Comparison of ENCODE assay signal across 22 cellular contexts in the genomic region with DNA sequence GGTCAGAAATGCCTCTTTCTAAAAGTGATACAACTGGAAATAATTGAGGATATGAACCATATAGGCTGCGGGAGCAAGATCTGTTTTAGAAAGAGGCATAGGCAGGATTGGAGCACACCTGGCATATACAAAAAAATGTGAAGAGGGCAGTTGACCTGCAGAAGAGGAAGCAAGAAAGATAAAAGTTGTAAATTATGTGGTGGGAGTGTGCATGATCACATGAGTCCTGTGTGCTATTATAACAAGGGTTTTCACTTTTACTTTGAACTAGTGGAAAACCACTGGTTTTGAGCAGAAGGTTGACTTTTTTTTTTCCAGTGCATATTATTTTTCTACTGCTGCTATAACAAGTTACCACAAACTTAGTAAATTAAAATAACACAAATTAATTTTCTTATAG.
DNase-seq lines count a peak whose midpoint lies in the region; ATAC-seq and TF ChIP-seq lines count a peak whose summit lies in the region.
"Had no signal": no experiment of that assay in that cellular context is flagged by ENCODE, and none has a peak within 500 bp of the region (broad histone marks: within the 10 kb centered on the region; RNA-seq: fewer than 3 reads in every experiment).

No MANE protein-coding gene starts in this region.

- no peak overlapping the region for H2AK5ac ChIP-seq in trophoblast cell (ENCODE audit: low read length)

- H3K18ac ChIP-seq in trophoblast cell (ENCODE audit: low read length), result no peak overlapping the region

- no peaks in the 10 kb centered on the region for H3K79me2 ChIP-seq in trophoblast cell (ENCODE audit: control insufficient read depth, insufficient read depth, low read length, poor library complexity)

- H3K4me3 Mint-ChIP-seq in endodermal cell, result no peak overlapping the region
- H3K4me3 Mint-ChIP-seq: CD4-positive, CD25-positive, alpha-beta regulatory T cell; H9; natural killer cell treated with Interleukin-12 subunit alpha and Interleukin-12 subunit beta and Interleukin-15 and Interleukin-18, amount 100 ng/mL, for 72 hours had no signal

- H3K36me3 ChIP-seq in trophoblast cell (ENCODE audit: control insufficient read depth in 1 of 2, insufficient read depth in 2 of 2, low read length in 2 of 2) (no peaks in the 10 kb centered on the region), endodermal cell (ENCODE audit: control insufficient read depth, insufficient read depth, low read length) (no peaks in the 10 kb centered on the region)
- H3K36me3 ChIP-seq: gastrocnemius medialis, stomach, upper lobe of right lung had no signal

- no peak for DNase-seq in activated CD8-positive, alpha-beta memory T cell treated with anti-CD3 and anti-CD28 coated beads, Interleukin-2, amount 50 U/mL, for 4 hours
- DNase-seq in trophoblast cell (no peak), endodermal cell (no peak)
- no peak for DNase-seq in stimulated activated naive CD8-positive, alpha-beta T cell treated with anti-CD3 and anti-CD28 coated beads, Interleukin-15, Interleukin-2, amounts not matched to agents 100 U/mL and 50 U/mL, for 24 hours
- DNase-seq: activated CD4-positive, CD25-positive, alpha-beta regulatory T cell; CD4-positive, CD25-positive, alpha-beta regulatory T cell; gastrocnemius medialis; H9; Karpas-422; mesendoderm; NCI-H1092 treated with DMSO at 0.1 percent for 48 hours; NCI-H2107; NCI-H526 treated with DMSO at 0.1 percent for 48 hours; stimulated activated CD4-positive, alpha-beta T cell treated with anti-CD3 and anti-CD28 coated beads, Interleukin-1b, Interleukin-23, amount 100 ng/mL, for 48 hours; stomach; upper lobe of right lung had no signal

- H3K4ac ChIP-seq in trophoblast cell (ENCODE audit: low read depth, low read length), result no peak overlapping the region

- peak; percentile 80 for ATAC-seq in GM18505 (IDR thresholded peaks at IDR 0.05; ENCODE audit: unreplicated experiment)
- ATAC-seq in GM19463 (IDR thresholded peaks at IDR 0.05; ENCODE audit: unreplicated experiment), result peak; percentile 88
- ATAC-seq in HG02938 (IDR thresholded peaks at IDR 0.05; ENCODE audit: unreplicated experiment), result peak; percentile 81
- ATAC-seq in HG03520 (IDR thresholded peaks at IDR 0.05; ENCODE audit: unreplicated experiment), result peak; percentile 72
- ATAC-seq in stimulated activated naive CD8-positive, alpha-beta T cell treated with anti-CD3 and anti-CD28 coated beads, Interleukin-15, Interleukin-2, amounts not matched to agents 100 U/mL and 50 U/mL, for 24 hours, result no peak
- ATAC-seq: gastrocnemius medialis; natural killer cell treated with Interleukin-12 subunit alpha and Interleukin-12 subunit beta and Interleukin-15 and Interleukin-18, amount 100 ng/mL, for 72 hours; Panc1; upper lobe of right lung had no signal

- H2AFZ ChIP-seq in trophoblast cell (ENCODE audit: insufficient read depth, low read length, poor library complexity), result no peak overlapping the region

- H3K9me3 Mint-ChIP-seq in endodermal cell, result no peaks in the 10 kb centered on the region
- H3K9me3 Mint-ChIP-seq: H9 had no signal

- H3K23ac ChIP-seq in trophoblast cell (ENCODE audit: low read length), result no peak overlapping the region

- no CpG with 5 or more reads among the region's 1 CpG for WGBS in trophoblast cell (ENCODE audit: extremely low coverage, insufficient coverage, insufficient read length)
- 98 to 100% methylated on average over 1 of the region's 1 CpG for WGBS in endodermal cell (ENCODE audit: insufficient coverage in 1 of 2, insufficient read length in 1 of 2), 2 experiments

- H3K27me3 Mint-ChIP-seq in endodermal cell (ENCODE audit: insufficient read depth), result no peaks in the 10 kb centered on the region
- H3K27me3 Mint-ChIP-seq: CD4-positive, CD25-positive, alpha-beta regulatory T cell; natural killer cell treated with Interleukin-12 subunit alpha and Interleukin-12 subunit beta and Interleukin-15 and Interleukin-18, amount 100 ng/mL, for 72 hours had no signal

- no peak overlapping the region for H3K27ac ChIP-seq in trophoblast cell (ENCODE audit: low read depth, low read length)
- no peak overlapping the region for H3K27ac ChIP-seq in endodermal cell (ENCODE audit: low read depth, low read length)
- H3K27ac ChIP-seq: gastrocnemius medialis, stomach, upper lobe of right lung had no signal

- H3K9me3 ChIP-seq in trophoblast cell (ENCODE audit: insufficient read depth, low read depth, low read length), result no peaks in the 10 kb centered on the region
- no peaks in the 10 kb centered on the region for H3K9me3 ChIP-seq in endodermal cell (ENCODE audit: control insufficient read depth, low read length)
- H3K9me3 ChIP-seq: gastrocnemius medialis, upper lobe of right lung had no signal

- H3K9ac ChIP-seq in trophoblast cell (ENCODE audit: low read length) (no peak overlapping the region), endodermal cell (ENCODE audit: extremely low read depth, low read length, poor library complexity, severe bottlenecking) (no peak overlapping the region)

- no peak overlapping the region for H2BK12ac ChIP-seq in trophoblast cell (ENCODE audit: low read length)

- no peak overlapping the region for H3K4me2 ChIP-seq in trophoblast cell (ENCODE audit: low read length)

- no peaks in the 10 kb centered on the region for H3K4me1 ChIP-seq in trophoblast cell (ENCODE audit: control insufficient read depth in 1 of 2, insufficient read depth in 2 of 2, low read length in 2 of 2)
- H3K4me1 ChIP-seq in endodermal cell (ENCODE audit: control insufficient read depth, insufficient read depth, low read length), result no peaks in the 10 kb centered on the region
- H3K4me1 ChIP-seq: gastrocnemius medialis, stomach, upper lobe of right lung had no signal

- H3K27me3 ChIP-seq in trophoblast cell (ENCODE audit: insufficient read depth, low read length), result no peaks in the 10 kb centered on the region
- no peaks in the 10 kb centered on the region for H3K27me3 ChIP-seq in endodermal cell (ENCODE audit: control insufficient read depth, insufficient read depth, low read length, poor library complexity, severe bottlenecking)
- H3K27me3 ChIP-seq: gastrocnemius medialis, stomach, upper lobe of right lung had no signal

- H3K27ac Mint-ChIP-seq in endodermal cell, result no peak overlapping the region
- H3K27ac Mint-ChIP-seq: CD4-positive, CD25-positive, alpha-beta regulatory T cell; H9; natural killer cell treated with Interleukin-12 subunit alpha and Interleukin-12 subunit beta and Interleukin-15 and Interleukin-18, amount 100 ng/mL, for 72 hours had no signal

- no peak overlapping the region for H3K14ac ChIP-seq in trophoblast cell (ENCODE audit: low read length)

- H2BK5ac ChIP-seq in trophoblast cell (ENCODE audit: low read depth, low read length, poor library complexity), result no peak overlapping the region

- H3K36me3 Mint-ChIP-seq in endodermal cell (ENCODE audit: low read depth), result no peaks in the 10 kb centered on the region
- H3K36me3 Mint-ChIP-seq: CD4-positive, CD25-positive, alpha-beta regulatory T cell; natural killer cell treated with Interleukin-12 subunit alpha and Interleukin-12 subunit beta and Interleukin-15 and Interleukin-18, amount 100 ng/mL, for 72 hours had no signal

- TF ChIP-seq CTCF in endodermal cell (conservative IDR thresholded peaks at IDR 0.05), result no peak

- H3K79me1 ChIP-seq in trophoblast cell (ENCODE audit: low read length), result no peaks in the 10 kb centered on the region

- H3K4me1 Mint-ChIP-seq in endodermal cell, result no peaks in the 10 kb centered on the region
- H3K4me1 Mint-ChIP-seq: CD4-positive, CD25-positive, alpha-beta regulatory T cell had no signal

- no peak overlapping the region for H4K12ac ChIP-seq in trophoblast cell (ENCODE audit: low read depth, low read length)

- no peak overlapping the region for H3K4me3 ChIP-seq in trophoblast cell (ENCODE audit: low read depth, low read length)
- H3K4me3 ChIP-seq in endodermal cell (ENCODE audit: low read length), result no peak overlapping the region
- H3K4me3 ChIP-seq: gastrocnemius medialis, stomach, upper lobe of right lung had no signal

- no peak overlapping the region for H2BK120ac ChIP-seq in trophoblast cell (ENCODE audit: insufficient read depth, low read length, poor library complexity)

- no peak for TF ChIP-seq POLR2A in GM18505 (IDR thresholded peaks at IDR 0.05; ENCODE audit: borderline replicate concordance, extremely low read depth, insufficient read depth, insufficient read length)

- no peak overlapping the region for H4K91ac ChIP-seq in trophoblast cell (ENCODE audit: low read depth, low read length)

- H4K8ac ChIP-seq in trophoblast cell (ENCODE audit: low read depth, low read length), result no peak overlapping the region
